Comparison of ENCODE assay signal across 8 cellular contexts in genomic region chr4:4107411-4108107, GRCh38.
DNase-seq lines count a peak whose midpoint lies in the region; ATAC-seq and TF ChIP-seq lines count a peak whose summit lies in the region.
"Not testable (repeated sequence)": the region's sequence is repeated elsewhere in the genome, so short reads cannot be mapped to it uniquely, and the experiment has no call there.

No MANE protein-coding gene starts in this region.

- intact Hi-C loops in ascending aorta (cut with DNase I), result not testable (repeated sequence)

- not testable (repeated sequence) for H2AFZ ChIP-seq in GM23338

- H3K9me2 ChIP-seq in GM23338 (ENCODE audit: insufficient read depth), result not testable (repeated sequence)

- TF ChIP-seq CTCF in GM23338 (conservative IDR thresholded peaks at IDR 0.05; ENCODE audit: low read depth in 2 of 2), result peak; percentile 38 to 80; a peak in 3 of 4 replicates
- peak; percentile 32 to 60 (median 58) for TF ChIP-seq CTCF in ascending aorta (IDR thresholded peaks at IDR 0.05)

- not testable (repeated sequence) for H3K9me3 Mint-ChIP-seq in GM23338; naive thymus-derived CD8-positive, alpha-beta T cell

- peak overlapping the region; percentile 73 for H3K4me3 Mint-ChIP-seq in GM23338
- H3K4me3 Mint-ChIP-seq in naive thymus-derived CD8-positive, alpha-beta T cell, result peak overlapping the region in 9 of 10 donors; percentile 59 to 82 (median 75)

- DNase-seq in Ammon's horn (ENCODE audit: low spot score), result peak; percentile 49
- peak; percentile 80 for DNase-seq in GM23338 (ENCODE audit: low spot score)
- peak; percentile 66 for DNase-seq in NCI-H2227 (lab: John Stamatoyannopoulos, UW; ENCODE audit: unreplicated experiment)
- peak in 1 of 2 donors; percentile 64 for DNase-seq in ascending aorta (ENCODE audit: low spot score in 2 of 2)
- DNase-seq in glomerular visceral epithelial cell (ENCODE audit: extremely low spot score), result peak; percentile 60
- DNase-seq in naive thymus-derived CD8-positive, alpha-beta T cell, result peak in 9 of 10 donors; percentile 38 to 83 (median 70)
- DNase-seq in stimulated activated CD8-positive, alpha-beta memory T cell treated with anti-CD3 and anti-CD28 coated beads, Interleukin-12 subunit alpha, Interleukin-12 subunit beta, amount 100 ng/mL, for 1 hour (ENCODE audit: low read depth), result peak; percentile 52

- ATAC-seq in GM23338, result peak; percentile 94
- ATAC-seq in activated CD4-positive, CD25-positive, alpha-beta regulatory T cell treated with anti-CD3 and anti-CD28 coated beads, Interleukin-2, amount 50 U/mL, for 24 hours, result peak; percentile 46 to 73
- ATAC-seq in naive thymus-derived CD8-positive, alpha-beta T cell, result peak; percentile 16 to 99

- H3K4me3 ChIP-seq in GM23338 (peak overlapping the region; percentile 70), ascending aorta (peak overlapping the region; percentile 53 to 60)

- peaks cover 26% of the 10 kb centered on the region for H3K4me1 Mint-ChIP-seq in GM23338
- H3K4me1 Mint-ChIP-seq in naive thymus-derived CD8-positive, alpha-beta T cell, result not testable (repeated sequence)

- not testable (repeated sequence) for H3F3A ChIP-seq in GM23338 (replicated peaks; ENCODE audit: low read depth)

- POLR2A ChIA-PET in naive thymus-derived CD8-positive, alpha-beta T cell (lab: Charles Lee), result not testable (repeated sequence)

- H3K4me2 ChIP-seq in GM23338, result peak overlapping the region; percentile 83

- H3K36me3 ChIP-seq in GM23338 (ENCODE audit: insufficient read depth); ascending aorta: not testable (repeated sequence)

- not testable (repeated sequence) for H3K27ac ChIP-seq in GM23338 (ENCODE audit: low read depth); ascending aorta

- not testable (repeated sequence) for H3K4me1 ChIP-seq in GM23338 (ENCODE audit: insufficient read depth); ascending aorta

- H3K79me2 ChIP-seq in GM23338 (replicated peaks; ENCODE audit: insufficient read depth), result not testable (repeated sequence)

- H3K36me3 Mint-ChIP-seq in GM23338 (ENCODE audit: low read depth); naive thymus-derived CD8-positive, alpha-beta T cell: not testable (repeated sequence)

- H3K27me3 ChIP-seq in GM23338 (ENCODE audit: insufficient read depth), result peaks cover 15% of the 10 kb centered on the region
- not testable (repeated sequence) for H3K27me3 ChIP-seq in ascending aorta

- H3K27ac Mint-ChIP-seq in GM23338; naive thymus-derived CD8-positive, alpha-beta T cell: not testable (repeated sequence)

- H3K9me3 ChIP-seq in ascending aorta, result not testable (repeated sequence)

- peaks cover 25% of the 10 kb centered on the region for H3K27me3 Mint-ChIP-seq in GM23338 (ENCODE audit: insufficient read depth, low read depth, poor library complexity)
- H3K27me3 Mint-ChIP-seq in naive thymus-derived CD8-positive, alpha-beta T cell, result peaks cover 0 to 48% (median 30%) of the 10 kb centered on the region in 5 donors

- not testable (repeated sequence) for H4K20me1 ChIP-seq in GM23338 (replicated peaks; ENCODE audit: insufficient read depth)
